30 cellular contexts compared by ENCODE assay signal in genomic region chr16:21994856-21995465, GRCh38. TPM values are rescaled to one million over a fixed set of nuclear protein-coding genes. Genes with fewer than 3 reads are reported as not detected.
"Had no signal": no experiment of that assay in that cellular context is flagged by ENCODE, and none has a peak within 500 bp of the region (broad histone marks: within the 10 kb centered on the region; RNA-seq: fewer than 3 reads in every experiment).

No MANE protein-coding gene starts in this region.

- H3K4me1 ChIP-seq: breast epithelium had no signal

- H3K36me3 ChIP-seq: breast epithelium, WERI-Rb-1 had no signal

- ATAC-seq: activated CD4-positive, CD25-positive, alpha-beta regulatory T cell treated with anti-CD3 and anti-CD28 coated beads, Interleukin-2, amount 50 U/mL, for 24 hours; activated CD8-positive, alpha-beta T cell treated with anti-CD3 and anti-CD28 coated beads for 36 hours; Panc1; Right ventricle myocardium inferior had no signal

- H3K27ac ChIP-seq: breast epithelium, SK-N-MC, WERI-Rb-1 had no signal

- H3K4me3 ChIP-seq: breast epithelium, SK-N-MC had no signal

- H3K27me3 ChIP-seq: breast epithelium had no signal

- DNase-seq: activated CD4-positive, alpha-beta T cell treated with anti-CD3 and anti-CD28 coated beads for 4 hours; activated CD8-positive, alpha-beta memory T cell treated with anti-CD3 and anti-CD28 coated beads, Interleukin-2, amount 50 U/mL, for 48 hours; activated CD8-positive, alpha-beta T cell treated with anti-CD3 and anti-CD28 coated beads for 36 hours; activated effector memory CD4-positive, alpha-beta T cell treated with Interleukin-2 at 50 U/mL for 16 hours; activated naive CD4-positive, alpha-beta T cell; activated T-cell treated with anti-CD3 and anti-CD28 coated beads, Interleukin-2, amount 50 U/mL, for 1 hour; aorta; caudate nucleus; NCI-H1092 treated with DMSO at 0.1 percent for 48 hours; NCI-H1417 treated with DMSO at 0.1 percent for 48 hours; NCI-H1694; NCI-H2029; NCI-H2107; NCI-H2171 treated with DMSO at 0.1 percent for 48 hours; NCI-H226; NCI-H526 treated with DMSO at 0.1 percent for 48 hours; NCI-H82; RPMI8226; T-helper 1 cell; WERI-Rb-1 had no signal

- H3K9me3 ChIP-seq: breast epithelium had no signal

RNA-seq across cellular contexts. Expression of gene PDZD9, which starts 6.0 kb away (rescaled TPM):
- total RNA-seq: activated CD8-positive, alpha-beta T cell treated with anti-CD3 and anti-CD28 coated beads for 36 hours; aorta; breast epithelium; cerebellum; MCF 10A; NCI-H460; OCI-LY7; Right ventricle myocardium inferior; T-helper 2 cell treated with Interferon-gamma antibody and Interleukin-4, amounts not matched to agents 100 ng/mL and 5 ng/mL, for 36 hours had no signal
- polyA plus RNA-seq: aorta had no signal
